Comparison of ENCODE assay signal across 8 cellular contexts in the genomic region with DNA sequence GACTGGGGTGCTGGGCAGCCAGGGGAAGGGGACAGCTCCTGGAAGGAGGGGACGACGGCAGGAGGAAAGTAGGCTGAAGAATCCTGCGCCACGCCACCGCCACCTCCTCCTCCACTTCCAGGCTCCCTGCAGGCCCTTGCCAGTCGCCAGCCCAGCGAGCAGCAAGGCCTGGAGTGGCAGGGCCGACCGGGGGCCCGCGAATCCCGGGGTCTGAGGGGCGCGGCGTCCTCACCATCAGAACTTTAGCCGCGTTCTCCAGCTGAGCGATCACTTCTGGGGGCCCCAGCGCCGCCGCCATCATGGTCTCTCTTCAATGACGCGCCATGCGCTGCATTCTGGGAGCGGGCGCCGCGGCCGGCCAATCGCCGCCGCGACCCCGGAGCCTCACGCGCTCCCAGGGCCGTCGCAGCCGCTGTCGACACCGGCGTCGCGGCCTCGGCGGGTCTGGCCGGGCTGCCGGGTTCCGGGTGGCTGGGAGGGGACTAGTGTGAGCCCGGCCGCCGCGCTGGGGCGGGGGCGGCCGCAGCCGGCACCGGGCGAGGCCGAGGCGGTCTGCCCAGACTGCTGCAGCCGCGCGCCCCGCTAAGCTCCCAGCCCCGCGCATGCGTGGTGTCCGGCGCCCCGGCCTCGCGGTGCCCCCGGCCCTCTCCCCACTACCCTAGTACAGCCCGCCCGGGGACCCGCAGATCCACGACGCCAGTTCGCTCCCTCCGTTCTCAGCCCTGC. TPM values are rescaled to one million over a fixed set of nuclear protein-coding genes. Genes with fewer than 3 reads are reported as not detected.
A peak's percentile ranks its signal among the peaks of the same experiment; 100 is the strongest.
DNase-seq lines count a peak whose midpoint lies in the region; ATAC-seq and TF ChIP-seq lines count a peak whose summit lies in the region.

A gene (minus strand): TSS at position 309 of the 726 bp plus-strand sequence. CDS start 8 bp downstream, at position 301.

- H3F3A ChIP-seq in PC-3 (ENCODE audit: low read length, unreplicated experiment) = no peaks in the 10 kb centered on the region

- DNase-seq in Caco-2 (peak; percentile 87 to 93), HPDE6-E6E7 (ENCODE audit: extremely low spot score) (peak; percentile 23), PC-3 (peak; percentile 86), myocyte (ENCODE audit: low read depth) (peak; percentile 85)
- peak; percentile 89 for DNase-seq in activated T-cell treated with anti-CD3 and anti-CD28 coated beads, Interleukin-2, amount 50 U/mL, for 24 hours
- peak; percentile 50 to 67 for DNase-seq in stimulated activated CD8-positive, alpha-beta memory T cell treated with anti-CD3 and anti-CD28 coated beads, Interleukin-7, amount 100 ng/mL, for 48 hours (ENCODE audit: extremely low read depth in 1 of 2, low read depth in 1 of 2)

- H3K27me3 ChIP-seq in Caco-2 (replicated peaks; ENCODE audit: control insufficient read depth, insufficient read depth, low read length) (no peaks in the 10 kb centered on the region), PC-3 (ENCODE audit: low read length) (no peaks in the 10 kb centered on the region)

- ATAC-seq in GM19467 (IDR thresholded peaks at IDR 0.05; ENCODE audit: unreplicated experiment) (peak; percentile 95), PC-3 (peak; percentile 94), esophagus mucosa (peak; percentile 94)

- peak within 1 kb of the TSS; percentile 82 for H3K27ac ChIP-seq in PC-3 (ENCODE audit: low read length)

- peaks cover 13% of the 10 kb centered on the region; the same call in 1 of the 2 replicates for H4K20me1 ChIP-seq in PC-3 (ENCODE audit: low read length)

- H3K27ac Mint-ChIP-seq in Caco-2 (ENCODE audit: unreplicated experiment) = peak within 1 kb of the TSS; percentile 99
- H3K27ac Mint-ChIP-seq in activated T-cell treated with anti-CD3 and anti-CD28 coated beads, Interleukin-2, amount 50 U/mL, for 24 hours = peak within 1 kb of the TSS; percentile 95

- H3K4me3 Mint-ChIP-seq in Caco-2 (ENCODE audit: unreplicated experiment) = peak within 1 kb of the TSS; percentile 99
- peak within 1 kb of the TSS; percentile 93 for H3K4me3 Mint-ChIP-seq in activated T-cell treated with anti-CD3 and anti-CD28 coated beads, Interleukin-2, amount 50 U/mL, for 24 hours

- H3K9ac ChIP-seq in PC-3 (ENCODE audit: low read length) = peak within 1 kb of the TSS; percentile 99

- H3K4me2 ChIP-seq in PC-3 (ENCODE audit: low read length) = peak within 1 kb of the TSS; percentile 92

- no peak for TF ChIP-seq CTCF in Caco-2 (IDR thresholded peaks at IDR 0.05; ENCODE audit: insufficient read depth in 1 of 2, low read depth in 1 of 2, low read length in 1 of 2, severe bottlenecking in 1 of 2, unreplicated experiment in 1 of 2)
- no peak for TF ChIP-seq CTCF in PC-3 (conservative IDR thresholded peaks at IDR 0.05; ENCODE audit: low read depth, low read length)

- no peaks in the 10 kb centered on the region for H3K36me3 ChIP-seq in Caco-2 (ENCODE audit: control insufficient read depth, insufficient read depth, low read length)
- peaks cover 15% of the 10 kb centered on the region; the same call in 1 of the 2 replicates for H3K36me3 ChIP-seq in PC-3 (ENCODE audit: low read depth, low read length)

- no peaks in the 10 kb centered on the region for H3K9me3 Mint-ChIP-seq in Caco-2 (ENCODE audit: unreplicated experiment)
- H3K9me3 Mint-ChIP-seq in activated T-cell treated with anti-CD3 and anti-CD28 coated beads, Interleukin-2, amount 50 U/mL, for 24 hours = no peaks in the 10 kb centered on the region

- H3K36me3 Mint-ChIP-seq in Caco-2 (ENCODE audit: insufficient read depth, unreplicated experiment) = peaks cover 27% of the 10 kb centered on the region
- peaks cover 41% of the 10 kb centered on the region for H3K36me3 Mint-ChIP-seq in activated T-cell treated with anti-CD3 and anti-CD28 coated beads, Interleukin-2, amount 50 U/mL, for 24 hours (ENCODE audit: low read depth)

- H3K4me3 ChIP-seq in Caco-2 (ENCODE audit: low read depth, low read length) = peak within 1 kb of the TSS; percentile 93
- peak within 1 kb of the TSS; percentile 100 for H3K4me3 ChIP-seq in PC-3 (ENCODE audit: low read length)

- H3K27me3 Mint-ChIP-seq in Caco-2 (ENCODE audit: insufficient read depth, unreplicated experiment) = no peaks in the 10 kb centered on the region
- H3K27me3 Mint-ChIP-seq in activated T-cell treated with anti-CD3 and anti-CD28 coated beads, Interleukin-2, amount 50 U/mL, for 24 hours = peaks cover 3% of the 10 kb centered on the region

- H3K9me3 ChIP-seq in Caco-2 (no peaks in the 10 kb centered on the region), PC-3 (ENCODE audit: low read length) (no peaks in the 10 kb centered on the region)

- H3K79me2 ChIP-seq in PC-3 (ENCODE audit: low read length) = peaks cover 50% of the 10 kb centered on the region

- H3K4me1 ChIP-seq in Caco-2 = peaks cover 5% of the 10 kb centered on the region; the same call in 1 of the 2 replicates
- peaks cover 16% of the 10 kb centered on the region for H3K4me1 ChIP-seq in PC-3 (ENCODE audit: insufficient read depth, low read length)

- H3K4me1 Mint-ChIP-seq in Caco-2 (ENCODE audit: low read depth, unreplicated experiment) = peaks cover 7% of the 10 kb centered on the region
- peaks cover 36% of the 10 kb centered on the region for H3K4me1 Mint-ChIP-seq in activated T-cell treated with anti-CD3 and anti-CD28 coated beads, Interleukin-2, amount 50 U/mL, for 24 hours (ENCODE audit: low read depth)

- intact Hi-C loops in Caco-2 (cut with micrococcal nuclease; ENCODE audit: unreplicated experiment) (loop anchor here (2.0 kb wide), 1 partner anchor 14 kb away; no protein-coding TSS in a partner anchor), PC-3 (cut with micrococcal nuclease) (no loop called here)

- no peaks in the 10 kb centered on the region for H3K9me2 ChIP-seq in PC-3 (replicated peaks; ENCODE audit: low read length)

- BruUV-seq in Caco-2 (replicated peaks; lab: Mats Ljungman, UMichigan) (no TSS peak), PC-3 (replicated peaks; lab: Mats Ljungman, UMichigan) (no TSS peak)

- peak within 1 kb of the TSS; percentile 96 for H2AFZ ChIP-seq in PC-3 (ENCODE audit: low read length)

- CTCF ChIA-PET in Caco-2 (lab: Charles Lee) = interaction anchor here (1.5 kb wide), 1 partner anchor 22 kb away, joined by 4 read pairs; no protein-coding TSS in a partner anchor
- CTCF ChIA-PET in PC-3 (lab: Charles Lee) = no interaction called here

- POLR2A ChIA-PET in Caco-2 (lab: Charles Lee) (interaction anchor here (1.0 to 2.8 kb wide), 3 partner anchors 20 to 274 kb away, joined by 6 to 13 read pairs (median 12); a partner anchor contains a TSS), PC-3 (lab: Charles Lee; ENCODE audit: unreplicated experiment) (interaction anchor here (0.6 kb wide), 2 partner anchors 13 to 101 kb away, joined by 4 to 5 read pairs; no protein-coding TSS in a partner anchor)

RNA-seq across cellular contexts. Expression of the gene that starts here (rescaled TPM):
- total RNA-seq in Caco-2 (2022) (31.3 and 33.3 TPM in 2 replicates), PC-3 (2014; rRNA removed) (38.5 and 39.9 TPM in 2 replicates), esophagus mucosa (11.8 TPM), myocyte (20.6 and 24.6 TPM in 2 replicates)
- 4.5 TPM for polyA plus RNA-seq in myocyte (2012)

Comparison
In these comparisons a context has a peak if more than half of its experiments do, and no peak if none do; other contexts are left out.
1. Peak in every context shown above with its lines: DNase-seq, ATAC-seq, H3K4me3 ChIP-seq and H3K27ac ChIP-seq.
2. DNase-seq: peak in every context shown above with its lines; median percentile 90 in Caco-2; 89 in activated T-cell treated with anti-CD3 and anti-CD28 coated beads, Interleukin-2, amount 50 U/mL, for 24 hours; 86 in PC-3; 85 in myocyte; 58 in stimulated activated CD8-positive, alpha-beta memory T cell treated with anti-CD3 and anti-CD28 coated beads, Interleukin-7, amount 100 ng/mL, for 48 hours; 23 in HPDE6-E6E7.